ENCODE assay signal across 14 cellular contexts in genomic region chr11:94576306-94576705, GRCh38. TPM values are rescaled to one million over a fixed set of nuclear protein-coding genes. Genes with fewer than 3 reads are reported as not detected.
A peak's percentile ranks its signal among the peaks of the same experiment; 100 is the strongest.
DNase-seq lines count a peak whose midpoint lies in the region; ATAC-seq and TF ChIP-seq lines count a peak whose summit lies in the region.
"Had no signal": no experiment of that assay in that cellular context is flagged by ENCODE, and none has a peak within 500 bp of the region (broad histone marks: within the 10 kb centered on the region; RNA-seq: fewer than 3 reads in every experiment).

No MANE protein-coding gene starts in this region.

- H3K27me3 ChIP-seq in HL-60 (ENCODE audit: insufficient read depth, poor library complexity, severe bottlenecking) (no peaks in the 10 kb centered on the region), foreskin keratinocyte (peaks cover 28% of the 10 kb centered on the region)
- H3K27me3 ChIP-seq: BE2C had no signal

- H3K36me3 Mint-ChIP-seq in CD14-positive monocyte (peaks cover 4 to 8% of the 10 kb centered on the region in 2 donors), mesothelial cell of epicardium (no peaks in the 10 kb centered on the region), Calu3 (ENCODE audit: insufficient read depth, unreplicated experiment) (no peaks in the 10 kb centered on the region)
- H3K36me3 Mint-ChIP-seq in activated T-helper 1 cell treated with anti-CD3 and anti-CD28 coated beads, Interleukin-12 subunit alpha, Interleukin-12 subunit beta, Interleukin-2, Interleukin-4 antibody, amounts not matched to agents 30 ng/mL and 10 ng/mL and 1 ng/mL, durations not matched to agents 14 hours and 24 hours and 36 hours (ENCODE audit: low read depth): no peaks in the 10 kb centered on the region

- H3K27ac ChIP-seq in HL-60 (replicated peaks): peak overlapping the region; percentile 93
- H3K27ac ChIP-seq in foreskin keratinocyte: no peak overlapping the region
- H3K27ac ChIP-seq: C4-2B, GM23248 had no signal

- TF ChIP-seq CTCF in CD14-positive monocyte (IDR thresholded peaks at IDR 0.05): no peak
- TF ChIP-seq CTCF in HL-60 (IDR thresholded peaks at IDR 0.05; ENCODE audit: insufficient read depth, low read length): no peak
- no peak for TF ChIP-seq CTCF in NB4 (IDR thresholded peaks at IDR 0.05; ENCODE audit: low read depth, low read length)
- no peak for TF ChIP-seq CTCF in mesothelial cell of epicardium (IDR thresholded peaks at IDR 0.05; ENCODE audit: unreplicated experiment)
- no peak for TF ChIP-seq CTCF in Calu3 (IDR thresholded peaks at IDR 0.05; ENCODE audit: unreplicated experiment)
- no peak for TF ChIP-seq CTCF in foreskin keratinocyte (conservative IDR thresholded peaks at IDR 0.05)

- H3K4me1 Mint-ChIP-seq in CD14-positive monocyte (peaks cover 69% of the 10 kb centered on the region), mesothelial cell of epicardium (peaks cover 23% of the 10 kb centered on the region), Calu3 (ENCODE audit: low read depth, unreplicated experiment) (no peaks in the 10 kb centered on the region)
- H3K4me1 Mint-ChIP-seq in activated T-helper 1 cell treated with anti-CD3 and anti-CD28 coated beads, Interleukin-12 subunit alpha, Interleukin-12 subunit beta, Interleukin-2, Interleukin-4 antibody, amounts not matched to agents 30 ng/mL and 10 ng/mL and 1 ng/mL, durations not matched to agents 14 hours and 24 hours and 36 hours (ENCODE audit: low read depth): no peaks in the 10 kb centered on the region
- H3K4me1 Mint-ChIP-seq: CD8-positive, alpha-beta memory T cell had no signal

- H3K4me3 ChIP-seq in HL-60 (replicated peaks; ENCODE audit: insufficient read depth, low read length) (peak overlapping the region; percentile 35), NB4 (ENCODE audit: low read depth, low read length) (no peak overlapping the region)
- H3K4me3 ChIP-seq: GM23248 had no signal

- DNase-seq in CD14-positive monocyte (ENCODE audit: low spot score) (no peak), HL-60 (ENCODE audit: low read depth in 1 of 2, low spot score in 1 of 2) (peak in 1 of 2 experiments; percentile 32), NB4 (ENCODE audit: low read depth) (peak; percentile 46), mesothelial cell of epicardium (ENCODE audit: low spot score in 2 of 2, unreplicated experiment in 2 of 2) (no peak), Calu3 (no peak), foreskin keratinocyte (no peak)
- no peak for DNase-seq in activated T-helper 1 cell treated with anti-CD3 and anti-CD28 coated beads, Interleukin-12 subunit alpha, Interleukin-12 subunit beta, Interleukin-2, Interleukin-4 antibody, amounts not matched to agents 30 ng/mL and 10 ng/mL and 1 ng/mL, durations not matched to agents 14 hours and 24 hours and 36 hours (ENCODE audit: low spot score)
- DNase-seq: BE2C; CD8-positive, alpha-beta memory T cell; DMS 273 treated with DMSO at 0.1 percent for 48 hours; GM23248; IMR-90 had no signal

- no peak for TF ChIP-seq POLR2A in NB4 (IDR thresholded peaks at IDR 0.05; ENCODE audit: extremely low read depth, insufficient read length)

- CTCF ChIA-PET in Calu3 (lab: Charles Lee): no interaction called here

- BruUV-seq in Calu3 (replicated peaks; lab: Mats Ljungman, UMichigan): no TSS peak

- intact Hi-C loops in CD14-positive monocyte (cut with micrococcal nuclease) (no loop called here), Calu3 (cut with micrococcal nuclease; ENCODE audit: unreplicated experiment) (no loop called here)
- intact Hi-C loops in activated T-helper 1 cell treated with anti-CD3 and anti-CD28 coated beads, Interleukin-12 subunit alpha, Interleukin-12 subunit beta, Interleukin-2, Interleukin-4 antibody, amounts not matched to agents 30 ng/mL and 10 ng/mL and 1 ng/mL, durations not matched to agents 14 hours and 24 hours and 36 hours (cut with micrococcal nuclease): no loop called here

- H3K9me3 Mint-ChIP-seq in CD14-positive monocyte (no peaks in the 10 kb centered on the region), mesothelial cell of epicardium (no peaks in the 10 kb centered on the region), Calu3 (ENCODE audit: low read depth, unreplicated experiment) (no peaks in the 10 kb centered on the region)
- no peaks in the 10 kb centered on the region for H3K9me3 Mint-ChIP-seq in activated T-helper 1 cell treated with anti-CD3 and anti-CD28 coated beads, Interleukin-12 subunit alpha, Interleukin-12 subunit beta, Interleukin-2, Interleukin-4 antibody, amounts not matched to agents 30 ng/mL and 10 ng/mL and 1 ng/mL, durations not matched to agents 14 hours and 24 hours and 36 hours
- H3K9me3 Mint-ChIP-seq: CD8-positive, alpha-beta memory T cell had no signal

- peaks cover 0 to 2% (median 1%) of the 10 kb centered on the region in 3 donors for H3K27me3 Mint-ChIP-seq in CD14-positive monocyte (ENCODE audit: low read depth in 3 of 3)
- no peaks in the 10 kb centered on the region for H3K27me3 Mint-ChIP-seq in mesothelial cell of epicardium (ENCODE audit: low read depth)
- H3K27me3 Mint-ChIP-seq in Calu3 (ENCODE audit: unreplicated experiment): no peaks in the 10 kb centered on the region
- H3K27me3 Mint-ChIP-seq in activated T-helper 1 cell treated with anti-CD3 and anti-CD28 coated beads, Interleukin-12 subunit alpha, Interleukin-12 subunit beta, Interleukin-2, Interleukin-4 antibody, amounts not matched to agents 30 ng/mL and 10 ng/mL and 1 ng/mL, durations not matched to agents 14 hours and 24 hours and 36 hours (ENCODE audit: insufficient read depth): no peaks in the 10 kb centered on the region

- ATAC-seq in foreskin keratinocyte: no peak
- ATAC-seq: HCT116 had no signal

- H3K4me1 ChIP-seq in foreskin keratinocyte: no peaks in the 10 kb centered on the region
- H3K4me1 ChIP-seq: BE2C had no signal

- H3K27ac Mint-ChIP-seq in CD14-positive monocyte (peak overlapping the region; percentile 72 to 99 (median 87)), mesothelial cell of epicardium (peak overlapping the region; percentile 43), Calu3 (ENCODE audit: unreplicated experiment) (no peak overlapping the region)
- no peak overlapping the region for H3K27ac Mint-ChIP-seq in activated T-helper 1 cell treated with anti-CD3 and anti-CD28 coated beads, Interleukin-12 subunit alpha, Interleukin-12 subunit beta, Interleukin-2, Interleukin-4 antibody, amounts not matched to agents 30 ng/mL and 10 ng/mL and 1 ng/mL, durations not matched to agents 14 hours and 24 hours and 36 hours

- H3K4me3 Mint-ChIP-seq in CD14-positive monocyte (peak overlapping the region; percentile 57 to 75), mesothelial cell of epicardium (no peak overlapping the region), Calu3 (ENCODE audit: low read depth, unreplicated experiment) (no peak overlapping the region)
- H3K4me3 Mint-ChIP-seq in activated T-helper 1 cell treated with anti-CD3 and anti-CD28 coated beads, Interleukin-12 subunit alpha, Interleukin-12 subunit beta, Interleukin-2, Interleukin-4 antibody, amounts not matched to agents 30 ng/mL and 10 ng/mL and 1 ng/mL, durations not matched to agents 14 hours and 24 hours and 36 hours: no peak overlapping the region
- H3K4me3 Mint-ChIP-seq: CD8-positive, alpha-beta memory T cell had no signal

RNA-seq across cellular contexts. Expression of gene PIWIL4, which starts 9.1 kb away (rescaled TPM):
- polyA plus RNA-seq in CD14-positive monocyte (1 to 10 TPM in 1 of 2 donors, under 1 TPM in 1; 0.98 to 1.1 TPM), foreskin keratinocyte (0.20 and 0.21 TPM in 2 replicates)
- total RNA-seq in mesothelial cell of epicardium (4.1 to 5.0 TPM (median 4.9 TPM) in 3 replicates), Calu3 (2022) (7.7 and 9.9 TPM in 2 replicates), foreskin keratinocyte (0.35 and 0.41 TPM in 2 replicates)
- total RNA-seq in activated T-helper 1 cell treated with anti-CD3 and anti-CD28 coated beads, Interleukin-12 subunit alpha, Interleukin-12 subunit beta, Interleukin-2, Interleukin-4 antibody, amounts not matched to agents 30 ng/mL and 10 ng/mL and 1 ng/mL, durations not matched to agents 14 hours and 24 hours and 36 hours: 0.41 and 0.81 TPM in 2 replicates

RNA-seq across cellular contexts. Expression of gene FUT4, which starts 32.6 kb away (rescaled TPM):
- polyA plus RNA-seq in CD14-positive monocyte: 1 to 10 TPM; 5.4 to 6.5 TPM
- 12.9 to 14.0 TPM (median 12.9 TPM) in 3 replicates for total RNA-seq in mesothelial cell of epicardium
- 28.6 and 32.9 TPM in 2 replicates for total RNA-seq in Calu3 (2022)
- total RNA-seq in activated T-helper 1 cell treated with anti-CD3 and anti-CD28 coated beads, Interleukin-12 subunit alpha, Interleukin-12 subunit beta, Interleukin-2, Interleukin-4 antibody, amounts not matched to agents 30 ng/mL and 10 ng/mL and 1 ng/mL, durations not matched to agents 14 hours and 24 hours and 36 hours: 8.0 and 8.6 TPM in 2 replicates
- total RNA-seq in foreskin keratinocyte: 2.4 and 3.2 TPM in 2 replicates
- 1.3 and 1.5 TPM in 2 replicates for polyA plus RNA-seq in foreskin keratinocyte

Comparison
In these comparisons a context has a peak if more than half of its experiments do, and no peak if none do; other contexts are left out.
1. H3K27ac Mint-ChIP-seq: peak in CD14-positive monocyte (7 of 7) and mesothelial cell of epicardium (single experiment); none in Calu3 (single experiment) and activated T-helper 1 cell treated with anti-CD3 and anti-CD28 coated beads, Interleukin-12 subunit alpha, Interleukin-12 subunit beta, Interleukin-2, Interleukin-4 antibody, amounts not matched to agents 30 ng/mL and 10 ng/mL and 1 ng/mL, durations not matched to agents 14 hours and 24 hours and 36 hours (single experiment).
2. H3K4me3 Mint-ChIP-seq: peak in CD14-positive monocyte (2 of 2); none in mesothelial cell of epicardium (single experiment), Calu3 (single experiment) and activated T-helper 1 cell treated with anti-CD3 and anti-CD28 coated beads, Interleukin-12 subunit alpha, Interleukin-12 subunit beta, Interleukin-2, Interleukin-4 antibody, amounts not matched to agents 30 ng/mL and 10 ng/mL and 1 ng/mL, durations not matched to agents 14 hours and 24 hours and 36 hours (single experiment).